In genomic region chr12:6830286-6830892, GRCh38 we compare ENCODE assay signal across 9 cellular contexts. TPM values are rescaled to one million over a fixed set of nuclear protein-coding genes. Genes with fewer than 3 reads are reported as not detected.
A peak's percentile ranks its signal among the peaks of the same experiment; 100 is the strongest.
DNase-seq lines count a peak whose midpoint lies in the region; ATAC-seq and TF ChIP-seq lines count a peak whose summit lies in the region.
"Had no signal": no experiment of that assay in that cellular context is flagged by ENCODE, and none has a peak within 500 bp of the region (broad histone marks: within the 10 kb centered on the region; RNA-seq: fewer than 3 reads in every experiment).

No MANE protein-coding gene starts in this region.

- ATAC-seq in activated naive CD8-positive, alpha-beta T cell treated with anti-CD3 and anti-CD28 coated beads, Interleukin-2, amount 10 ng/mL, durations not matched to agents 7 days and 5 days (ENCODE audit: low read depth) = no peak
- no peak for ATAC-seq in activated naive CD8-positive, alpha-beta T cell treated with anti-CD3 and anti-CD28 coated beads, Interleukin-2, amount 50 U/mL, for 24 hours
- ATAC-seq: psoas muscle had no signal

- peaks cover 5 to 6% of the 10 kb centered on the region in 2 donors for H3K4me1 ChIP-seq in uterus

- no peaks in the 10 kb centered on the region for H3K9me3 ChIP-seq in uterus
- H3K9me3 ChIP-seq: psoas muscle had no signal

- H3K4me3 Mint-ChIP-seq in activated naive CD8-positive, alpha-beta T cell treated with anti-CD3 and anti-CD28 coated beads, Interleukin-2, amount 10 ng/mL, durations not matched to agents 7 days and 5 days = no peak overlapping the region
- no peak overlapping the region for H3K4me3 Mint-ChIP-seq in activated naive CD8-positive, alpha-beta T cell treated with anti-CD3 and anti-CD28 coated beads, Interleukin-2, amount 50 U/mL, for 24 hours

- peak; percentile 34 for DNase-seq in activated naive CD8-positive, alpha-beta T cell treated with anti-CD3 and anti-CD28 coated beads, Interleukin-2, amount 10 ng/mL, durations not matched to agents 7 days and 5 days
- DNase-seq in activated naive CD8-positive, alpha-beta T cell treated with anti-CD3 and anti-CD28 coated beads, Interleukin-2, amount 50 U/mL, for 24 hours = no peak
- no peak for DNase-seq in fibroblast of the aortic adventitia (ENCODE audit: low read depth)
- no peak for DNase-seq in uterus
- DNase-seq in RPMI8226 = no peak
- DNase-seq in DMS53 treated with DMSO at 0.1 percent for 48 hours (lab: John Stamatoyannopoulos, UW; ENCODE audit: unreplicated experiment) = no peak
- DNase-seq: activated CD4-positive, alpha-beta T cell treated with anti-CD3 and anti-CD28 coated beads for 1 hour; NCI-H2171; psoas muscle had no signal

- no peaks in the 10 kb centered on the region for H3K36me3 Mint-ChIP-seq in activated naive CD8-positive, alpha-beta T cell treated with anti-CD3 and anti-CD28 coated beads, Interleukin-2, amount 10 ng/mL, durations not matched to agents 7 days and 5 days
- no peaks in the 10 kb centered on the region for H3K36me3 Mint-ChIP-seq in activated naive CD8-positive, alpha-beta T cell treated with anti-CD3 and anti-CD28 coated beads, Interleukin-2, amount 50 U/mL, for 24 hours (ENCODE audit: low read depth)

- no peak for TF ChIP-seq POLR2A in uterus (IDR thresholded peaks at IDR 0.05)

- intact Hi-C loops in uterus (cut with DNase I; ENCODE audit: low total_unique reads) = no loop called here

- TF ChIP-seq CTCF in fibroblast of the aortic adventitia (IDR thresholded peaks at IDR 0.05; ENCODE audit: insufficient read depth, low read length) (no peak), uterus (IDR thresholded peaks at IDR 0.05) (no peak)

- H3K27ac Mint-ChIP-seq in activated naive CD8-positive, alpha-beta T cell treated with anti-CD3 and anti-CD28 coated beads, Interleukin-2, amount 10 ng/mL, durations not matched to agents 7 days and 5 days = no peak overlapping the region
- H3K27ac Mint-ChIP-seq in activated naive CD8-positive, alpha-beta T cell treated with anti-CD3 and anti-CD28 coated beads, Interleukin-2, amount 50 U/mL, for 24 hours = no peak overlapping the region

- H3K9me3 Mint-ChIP-seq in activated naive CD8-positive, alpha-beta T cell treated with anti-CD3 and anti-CD28 coated beads, Interleukin-2, amount 10 ng/mL, durations not matched to agents 7 days and 5 days = no peaks in the 10 kb centered on the region
- no peaks in the 10 kb centered on the region for H3K9me3 Mint-ChIP-seq in activated naive CD8-positive, alpha-beta T cell treated with anti-CD3 and anti-CD28 coated beads, Interleukin-2, amount 50 U/mL, for 24 hours

- H3K4me3 ChIP-seq in fibroblast of the aortic adventitia (ENCODE audit: low read depth, low read length) (peak overlapping the region; percentile 85), uterus (no peak overlapping the region)

- no peaks in the 10 kb centered on the region for H3K27me3 ChIP-seq in uterus

- H3K27ac ChIP-seq in uterus = peak overlapping the region; percentile 90 to 97
- H3K27ac ChIP-seq: psoas muscle had no signal

- H3K4me1 Mint-ChIP-seq in activated naive CD8-positive, alpha-beta T cell treated with anti-CD3 and anti-CD28 coated beads, Interleukin-2, amount 10 ng/mL, durations not matched to agents 7 days and 5 days = peaks cover 16% of the 10 kb centered on the region
- peaks cover 23% of the 10 kb centered on the region for H3K4me1 Mint-ChIP-seq in activated naive CD8-positive, alpha-beta T cell treated with anti-CD3 and anti-CD28 coated beads, Interleukin-2, amount 50 U/mL, for 24 hours

- POLR2A ChIA-PET in activated naive CD8-positive, alpha-beta T cell treated with anti-CD3 and anti-CD28 coated beads, Interleukin-2, amount 10 ng/mL, durations not matched to agents 7 days and 5 days (lab: Charles Lee) = interaction anchor here (1.1 to 1.3 kb wide), 2 partner anchors 21 to 77 kb away, joined by 3 to 4 read pairs; partner anchors contain the start of genes MLF2 and USP5

- H3K36me3 ChIP-seq in uterus = no peaks in the 10 kb centered on the region

- peaks cover 53% of the 10 kb centered on the region for H3K27me3 Mint-ChIP-seq in activated naive CD8-positive, alpha-beta T cell treated with anti-CD3 and anti-CD28 coated beads, Interleukin-2, amount 10 ng/mL, durations not matched to agents 7 days and 5 days
- peaks cover 39% of the 10 kb centered on the region for H3K27me3 Mint-ChIP-seq in activated naive CD8-positive, alpha-beta T cell treated with anti-CD3 and anti-CD28 coated beads, Interleukin-2, amount 50 U/mL, for 24 hours

RNA-seq across cellular contexts. Expression of gene P3H3, which starts 2.2 kb away (rescaled TPM):
- 1 to 10 TPM; 6.3 to 7.0 TPM for total RNA-seq in activated naive CD8-positive, alpha-beta T cell treated with anti-CD3 and anti-CD28 coated beads, Interleukin-2, amount 10 ng/mL, durations not matched to agents 7 days and 5 days
- 53.9 and 188 TPM in 2 replicates for total RNA-seq in fibroblast of the aortic adventitia (ENCODE audit: low replicate concordance)
- 10 to 100 TPM; 27.4 to 90.1 (median 59.9) TPM for total RNA-seq in uterus

RNA-seq across cellular contexts. Expression of gene GPR162, which starts 8.8 kb away (rescaled TPM):
- total RNA-seq in activated naive CD8-positive, alpha-beta T cell treated with anti-CD3 and anti-CD28 coated beads, Interleukin-2, amount 10 ng/mL, durations not matched to agents 7 days and 5 days = under 1 TPM; 0.30 to 0.51 TPM
- total RNA-seq in fibroblast of the aortic adventitia (ENCODE audit: low replicate concordance) (2.6 and 3.5 TPM in 2 replicates), uterus (10 to 100 TPM in 1 of 4 donors, 1 to 10 TPM in 2, under 1 TPM in 1; 0.29 to 23.1 (median 3.4) TPM)

RNA-seq across cellular contexts. Expression of gene GNB3, which starts 10.3 kb away (rescaled TPM):
- 1 to 10 TPM; 2.6 to 3.1 TPM for total RNA-seq in activated naive CD8-positive, alpha-beta T cell treated with anti-CD3 and anti-CD28 coated beads, Interleukin-2, amount 10 ng/mL, durations not matched to agents 7 days and 5 days
- total RNA-seq in fibroblast of the aortic adventitia (ENCODE audit: low replicate concordance) (3.4 TPM in 2 replicates), uterus (10 to 100 TPM in 1 of 4 donors, 1 to 10 TPM in 1, under 1 TPM in 1, not detected in 1; under 0.01 to 18.3 (median 2.7) TPM)

RNA-seq across cellular contexts. Expression of gene CDCA3, which starts 20.7 kb away (rescaled TPM):
- 10 to 100 TPM; 76.7 to 85.2 TPM for total RNA-seq in activated naive CD8-positive, alpha-beta T cell treated with anti-CD3 and anti-CD28 coated beads, Interleukin-2, amount 10 ng/mL, durations not matched to agents 7 days and 5 days
- total RNA-seq in fibroblast of the aortic adventitia (ENCODE audit: low replicate concordance) (23.5 TPM in 1 of 2 replicates, not detected in the other), uterus (1 to 10 TPM in 1 of 4 donors, under 1 TPM in 1, not detected in 2; 0.76 to 9.6 TPM)

RNA-seq across cellular contexts. Expression of gene USP5, which starts 21.6 kb away (rescaled TPM):
- total RNA-seq in activated naive CD8-positive, alpha-beta T cell treated with anti-CD3 and anti-CD28 coated beads, Interleukin-2, amount 10 ng/mL, durations not matched to agents 7 days and 5 days = 10 to 100 TPM; 84.8 to 95.4 TPM
- total RNA-seq in fibroblast of the aortic adventitia (ENCODE audit: low replicate concordance) (84.0 and 140 TPM in 2 replicates), uterus (10 to 100 TPM; 37.1 to 68.6 (median 52.8) TPM)
